In genomic region chr12:57590892-57591566, GRCh38 we compare ENCODE assay signal across 1 cellular context.
TF ChIP-seq lines count a peak whose summit lies in the region.

Gene PIP4K2C (plus strand): TSS chr12:57591192. CDS start chr12:57591290, 98 bp downstream.

TF ChIP-seq in H1, 55 proteins besides CTCF, POLR2A, EP300 and RAD21:
- TF ChIP-seq SP4 (IDR thresholded peaks at IDR 0.05; ENCODE audit: low read length) (peak; percentile 78), CBX5 (IDR thresholded peaks at IDR 0.05; ENCODE audit: low read depth, low read length) (no peak), HDAC6 (IDR thresholded peaks at IDR 0.05; ENCODE audit: low read depth, low read length) (no peak), GABPA (IDR thresholded peaks at IDR 0.05; ENCODE audit: borderline replicate concordance, insufficient read depth, low read length) (no peak), POU5F1 (IDR thresholded peaks at IDR 0.05; ENCODE audit: low read depth, low read length) (no peak), CEBPB (IDR thresholded peaks at IDR 0.05; ENCODE audit: low read depth, low read length) (no peak), SUZ12 (IDR thresholded peaks at IDR 0.05; ENCODE audit: low read length) (no peak; the same call in 1 of the 2 replicates), KDM4A (IDR thresholded peaks at IDR 0.05; ENCODE audit: low read depth, low read length, severe bottlenecking) (peak; percentile 76), TEAD4 (IDR thresholded peaks at IDR 0.05; ENCODE audit: low read depth, low read length) (no peak), SIX5 (IDR thresholded peaks at IDR 0.05; ENCODE audit: low read depth, low read length) (no peak), SP1 (IDR thresholded peaks at IDR 0.05; ENCODE audit: low read depth, low read length) (peak; percentile 21; the same call in 1 of the 2 replicates), JUND (IDR thresholded peaks at IDR 0.05; ENCODE audit: low read length) (no peak), BACH1 (IDR thresholded peaks at IDR 0.05; ENCODE audit: low read length) (0 out of 2 replicates have a peak, but pooled peaks have one; percentile 4), SIN3A (conservative IDR thresholded peaks at IDR 0.05 in 1 of 2, IDR thresholded peaks at IDR 0.05 in 1 of 2; ENCODE audit: low read depth in 1 of 2, low read length in 2 of 2) (peak; percentile 71 to 95; a peak in 3 of 4 replicates), EZH2 (IDR thresholded peaks at IDR 0.05; ENCODE audit: low read depth, low read length, severe bottlenecking) (peak; percentile 22), ATF3 (IDR thresholded peaks at IDR 0.05; ENCODE audit: insufficient read depth, low read depth, low read length) (no peak), CREB1 (IDR thresholded peaks at IDR 0.05) (peak; percentile 59), ATF2 (IDR thresholded peaks at IDR 0.05; ENCODE audit: low read length) (no peak), NRF1 (IDR thresholded peaks at IDR 0.05; ENCODE audit: low read depth, low read length) (no peak), CBX8 (IDR thresholded peaks at IDR 0.05; ENCODE audit: borderline replicate concordance, low read depth, low read length) (no peak), NANOG (IDR thresholded peaks at IDR 0.05; ENCODE audit: insufficient read depth, low read depth, low read length, poor library complexity, severe bottlenecking) (no peak), TAF7 (optimal IDR thresholded peaks at IDR 0.05; ENCODE audit: borderline replicate concordance, low read depth, low read length) (no peak), EGR1 (IDR thresholded peaks at IDR 0.05; ENCODE audit: borderline replicate concordance, low read depth, low read length) (no peak), CHD2 (IDR thresholded peaks at IDR 0.05; ENCODE audit: low read length) (no peak), CHD7 (IDR thresholded peaks at IDR 0.05; ENCODE audit: insufficient replicate concordance, low read length) (no peak), SP2 (IDR thresholded peaks at IDR 0.05; ENCODE audit: low read length) (no peak), MAX (IDR thresholded peaks at IDR 0.05) (peak; percentile 82), TBP (IDR thresholded peaks at IDR 0.05; ENCODE audit: low read depth, low read length) (peak; percentile 59; the same call in 1 of the 2 replicates), BCL11A (IDR thresholded peaks at IDR 0.05; ENCODE audit: low read depth in 2 of 2, low read length in 2 of 2) (no peak), SRF (IDR thresholded peaks at IDR 0.05; ENCODE audit: low read depth, low read length) (no peak), SIRT6 (IDR thresholded peaks at IDR 0.05; ENCODE audit: low read length) (no peak), RBBP5 (IDR thresholded peaks at IDR 0.05; ENCODE audit: borderline replicate concordance, low read depth, low read length) (peak; percentile 91; the same call in 1 of the 2 replicates), BRCA1 (IDR thresholded peaks at IDR 0.05; ENCODE audit: low read depth, low read length) (no peak), SAP30 (IDR thresholded peaks at IDR 0.05; ENCODE audit: insufficient read depth, insufficient replicate concordance, low read length) (no peak), TCF12 (IDR thresholded peaks at IDR 0.05; ENCODE audit: low read depth, low read length) (no peak), RFX5 (IDR thresholded peaks at IDR 0.05; ENCODE audit: borderline replicate concordance, low read depth, low read length) (no peak), GTF2F1 (IDR thresholded peaks at IDR 0.05; ENCODE audit: borderline replicate concordance, low read depth, low read length) (0 out of 2 replicates have a peak, but pooled peaks have one; percentile 26), JUN (IDR thresholded peaks at IDR 0.05; ENCODE audit: low read depth, low read length) (no peak), POLR2AphosphoS5 (IDR thresholded peaks at IDR 0.05; ENCODE audit: low read depth, low read length) (peak; percentile 58), ASH2L (IDR thresholded peaks at IDR 0.05; ENCODE audit: low read length) (no peak), YY1 (IDR thresholded peaks at IDR 0.05; ENCODE audit: low read depth, low read length) (peak; percentile 70; the same call in 1 of the 2 replicates), PHF8 (conservative IDR thresholded peaks at IDR 0.05; ENCODE audit: low read depth, low read length) (peak; percentile 65), TAF1 (IDR thresholded peaks at IDR 0.05; ENCODE audit: low read depth, low read length) (peak; percentile 72), RXRA (IDR thresholded peaks at IDR 0.05; ENCODE audit: insufficient read depth, low read depth, low read length) (no peak), HDAC2 (IDR thresholded peaks at IDR 0.05; ENCODE audit: borderline replicate concordance in 1 of 2, low read depth in 2 of 2, low read length in 2 of 2) (0 out of 4 replicates have a peak, but pooled peaks of 1 of the 2 experiments have one; percentile 83), KDM1A (IDR thresholded peaks at IDR 0.05; ENCODE audit: borderline replicate concordance, low read length) (no peak), MAFK (IDR thresholded peaks at IDR 0.05; ENCODE audit: low read depth, low read length) (no peak), KDM5A (IDR thresholded peaks at IDR 0.05; ENCODE audit: low read length) (0 out of 2 replicates have a peak, but pooled peaks have one; percentile 19), CTBP2 (IDR thresholded peaks at IDR 0.05; ENCODE audit: borderline replicate concordance, insufficient read depth, insufficient read length, low read length) (no peak), CHD1 (IDR thresholded peaks at IDR 0.05; ENCODE audit: low read depth, low read length) (no peak), USF2 (IDR thresholded peaks at IDR 0.05; ENCODE audit: low read length) (peak; percentile 97), E2F6 (IDR thresholded peaks at IDR 0.05) (peak; percentile 31), RNF2 (IDR thresholded peaks at IDR 0.05; ENCODE audit: borderline replicate concordance, low read depth, low read length, missing control alignments, poor library complexity, severe bottlenecking) (no peak), ZNF274 (IDR thresholded peaks at IDR 0.05; ENCODE audit: borderline replicate concordance, extremely low read depth, low read length) (no peak), FOSL1 (IDR thresholded peaks at IDR 0.05; ENCODE audit: insufficient read depth, low read depth, low read length) (no peak)
TF ChIP-seq in H1: peak in this region for 19.
